In genomic region chr11:109957000-109957399, GRCh38 we compare ENCODE assay signal across 21 cellular contexts.
A peak's percentile ranks its signal among the peaks of the same experiment; 100 is the strongest.
DNase-seq lines count a peak whose midpoint lies in the region; ATAC-seq and TF ChIP-seq lines count a peak whose summit lies in the region.
"Had no signal": no experiment of that assay in that cellular context is flagged by ENCODE, and none has a peak within 500 bp of the region (broad histone marks: within the 10 kb centered on the region; RNA-seq: fewer than 3 reads in every experiment).

No MANE protein-coding gene starts in this region.

- H3K9ac ChIP-seq in MM.1S (ENCODE audit: low read length) = peak overlapping the region; percentile 66

- no peak for TF ChIP-seq CTCF in MM.1S (IDR thresholded peaks at IDR 0.05; ENCODE audit: low read length)
- no peak for TF ChIP-seq CTCF in right atrium auricular region (IDR thresholded peaks at IDR 0.05)

- H2AFZ ChIP-seq in MM.1S (ENCODE audit: low read length) = peak overlapping the region; percentile 24

- H4K20me1 ChIP-seq in MM.1S (ENCODE audit: insufficient read depth, low read length) = no peaks in the 10 kb centered on the region

- ATAC-seq in GM18508 (IDR thresholded peaks at IDR 0.05; ENCODE audit: insufficient read depth, unreplicated experiment) (peak; percentile 40), GM19463 (IDR thresholded peaks at IDR 0.05; ENCODE audit: unreplicated experiment) (peak; percentile 50), HG02973 (IDR thresholded peaks at IDR 0.05; ENCODE audit: unreplicated experiment) (peak; percentile 35), GM19455 (IDR thresholded peaks at IDR 0.05; ENCODE audit: unreplicated experiment) (no peak)
- ATAC-seq: psoas muscle, T-helper 17 cell, upper lobe of right lung had no signal

- H3K9me3 ChIP-seq in MM.1S (replicated peaks; ENCODE audit: insufficient read depth, low read length) = no peaks in the 10 kb centered on the region
- no peaks in the 10 kb centered on the region for H3K9me3 ChIP-seq in right atrium auricular region
- H3K9me3 ChIP-seq: Caco-2, psoas muscle, spleen, upper lobe of right lung had no signal

- H3K4me1 ChIP-seq in MM.1S (ENCODE audit: low read length) = peaks cover 58% of the 10 kb centered on the region
- no peaks in the 10 kb centered on the region for H3K4me1 ChIP-seq in right atrium auricular region
- H3K4me1 ChIP-seq: Caco-2, upper lobe of right lung had no signal

- H3K27ac ChIP-seq in MM.1S (ENCODE audit: low read length) (peak overlapping the region; percentile 89), right atrium auricular region (no peak overlapping the region)
- H3K27ac ChIP-seq: coronary artery, epithelial cell of prostate, psoas muscle, spleen, upper lobe of right lung had no signal

- H3K27me3 ChIP-seq in MM.1S (replicated peaks; ENCODE audit: insufficient read depth, low read length) = no peaks in the 10 kb centered on the region
- H3K27me3 ChIP-seq in right atrium auricular region = no peaks in the 10 kb centered on the region
- H3K27me3 ChIP-seq: spleen, upper lobe of right lung had no signal

- H3K9me2 ChIP-seq in MM.1S (replicated peaks; ENCODE audit: insufficient read depth, low read length) = no peaks in the 10 kb centered on the region

- no peak for DNase-seq in MM.1S
- DNase-seq in iPS-NIHi11 (ENCODE audit: low spot score) = no peak
- no peak for DNase-seq in right atrium auricular region (ENCODE audit: low spot score)
- DNase-seq in COLO829 (ENCODE audit: low spot score) = no peak
- DNase-seq: activated naive CD4-positive, alpha-beta T cell treated with anti-CD3 and anti-CD28 coated beads, Interleukin-2, amount 10 ng/mL, durations not matched to agents 7 days and 5 days; Caco-2; islet precursor cell; nephron progenitor cell; NK-92 treated with Interleukin-12 subunit alpha and Interleukin-12 subunit beta, amount 100 ng/mL, for 24 hours; psoas muscle; SHP77; spleen; stimulated activated naive B cell treated with anti-CD40 and anti-IgM and Interleukin-4, amounts not matched to agents 10 μg/mL and 1 μg/mL and 100 μg/mL, for 72 hours; T-helper 17 cell; upper lobe of right lung had no signal

- H3F3A ChIP-seq in MM.1S (ENCODE audit: insufficient read depth, low read length) = peaks cover 28% of the 10 kb centered on the region

- H3K36me3 ChIP-seq in MM.1S (replicated peaks; ENCODE audit: insufficient read depth, low read length) = no peaks in the 10 kb centered on the region
- no peaks in the 10 kb centered on the region for H3K36me3 ChIP-seq in right atrium auricular region
- H3K36me3 ChIP-seq: spleen, upper lobe of right lung had no signal

- no peaks in the 10 kb centered on the region for H3K79me2 ChIP-seq in MM.1S (ENCODE audit: low read length)

- H3K4me2 ChIP-seq in MM.1S (ENCODE audit: low read depth, low read length) = peak overlapping the region; percentile 91

- peak overlapping the region; percentile 56 for H3K4me3 ChIP-seq in MM.1S (ENCODE audit: low read length)
- no peak overlapping the region for H3K4me3 ChIP-seq in right atrium auricular region
- H3K4me3 ChIP-seq: coronary artery, psoas muscle, spleen, upper lobe of right lung had no signal
